In genomic region chr3:100454684-100455083, GRCh38 we compare ENCODE assay signal across 13 cellular contexts. TPM values are rescaled to one million over a fixed set of nuclear protein-coding genes. Genes with fewer than 3 reads are reported as not detected.
DNase-seq lines count a peak whose midpoint lies in the region; ATAC-seq and TF ChIP-seq lines count a peak whose summit lies in the region.
"Had no signal": no experiment of that assay in that cellular context is flagged by ENCODE, and none has a peak within 500 bp of the region (broad histone marks: within the 10 kb centered on the region; RNA-seq: fewer than 3 reads in every experiment).

No MANE protein-coding gene starts in this region.

- H3K79me2 ChIP-seq in OCI-LY3 (ENCODE audit: low read length): no peaks in the 10 kb centered on the region
- H3K79me2 ChIP-seq in hepatocyte: no peaks in the 10 kb centered on the region
- no peaks in the 10 kb centered on the region for H3K79me2 ChIP-seq in osteoblast (ENCODE audit: insufficient read depth, low read length)

- H4K20me1 ChIP-seq in OCI-LY3 (ENCODE audit: insufficient read depth, low read length): no peaks in the 10 kb centered on the region
- H4K20me1 ChIP-seq in hepatocyte (ENCODE audit: insufficient read depth, poor library complexity, severe bottlenecking): no peaks in the 10 kb centered on the region
- no peaks in the 10 kb centered on the region for H4K20me1 ChIP-seq in osteoblast (ENCODE audit: insufficient read depth, low read length)
- H4K20me1 ChIP-seq: BLaER1 treated with 17β-estradiol and CSF1 and Interleukin-3, amounts not matched to agents 10 nM and 100 nM had no signal

- H3K9ac ChIP-seq in OCI-LY3 (ENCODE audit: low read length): peak overlapping the region; percentile 22; the same call in 1 of the 2 replicates

- no peak for ATAC-seq in esophagus mucosa

- DNase-seq in DMS79 treated with DMSO at 0.1 percent for 48 hours (lab: John Stamatoyannopoulos, UW) (peak; percentile 20), hepatocyte (ENCODE audit: low spot score) (peak; percentile 63), osteoblast (ENCODE audit: insufficient read length, low spot score, missing footprints) (peak; percentile 23)
- DNase-seq in activated effector memory CD4-positive, alpha-beta T cell treated with anti-CD3 and anti-CD28 coated beads, Interleukin-2, amount 50 U/mL, for 16 hours: no peak
- no peak for DNase-seq in activated CD4-positive, CD25-positive, alpha-beta regulatory T cell (lab: John Stamatoyannopoulos, UW)
- DNase-seq: DMS 273 treated with DMSO at 0.1 percent for 48 hours, H7, NCI-H446 treated with DMSO at 0.1 percent for 48 hours, NCI-H748 treated with DMSO at 0.1 percent for 48 hours had no signal

- no peaks in the 10 kb centered on the region for H3K36me3 ChIP-seq in OCI-LY3 (replicated peaks; ENCODE audit: low read depth, low read length)
- no peaks in the 10 kb centered on the region for H3K36me3 ChIP-seq in hepatocyte (replicated peaks; ENCODE audit: insufficient read depth, low read depth)
- H3K36me3 ChIP-seq in osteoblast (ENCODE audit: insufficient read depth, low read length): no peaks in the 10 kb centered on the region
- H3K36me3 ChIP-seq: BLaER1 treated with 17β-estradiol and CSF1 and Interleukin-3, amounts not matched to agents 10 nM and 100 nM; SJSA1 had no signal

- H3K9me2 ChIP-seq in hepatocyte (replicated peaks; ENCODE audit: insufficient read depth): no peaks in the 10 kb centered on the region

- H3K27me3 ChIP-seq in OCI-LY3 (ENCODE audit: low read depth, low read length) (no peaks in the 10 kb centered on the region), hepatocyte (no peaks in the 10 kb centered on the region), osteoblast (ENCODE audit: insufficient read depth, low read length) (no peaks in the 10 kb centered on the region)
- H3K27me3 ChIP-seq: BLaER1 treated with 17β-estradiol and CSF1 and Interleukin-3, amounts not matched to agents 10 nM and 100 nM; SJSA1 had no signal

- 49% methylated on average over 4 of the region's 4 CpGs for WGBS in hepatocyte (ENCODE audit: low lambda C conversion rate, missing lambda C conversion rate)

- H3K4me2 ChIP-seq in OCI-LY3 (ENCODE audit: low read length) (peak overlapping the region; percentile 48), hepatocyte (peak overlapping the region; percentile 27), osteoblast (ENCODE audit: insufficient read depth, low read length) (no peak overlapping the region)

- H2AFZ ChIP-seq in OCI-LY3 (ENCODE audit: low read depth, low read length) (no peak overlapping the region), hepatocyte (no peak overlapping the region), osteoblast (ENCODE audit: low read length) (no peak overlapping the region)

- H3K4me3 ChIP-seq in OCI-LY3 (ENCODE audit: low read length) (peak overlapping the region; percentile 31; the same call in 1 of the 2 replicates), hepatocyte (no peak overlapping the region), osteoblast (ENCODE audit: insufficient read depth, low read length) (no peak overlapping the region)
- H3K4me3 ChIP-seq: BLaER1 treated with 17β-estradiol and CSF1 and Interleukin-3, amounts not matched to agents 10 nM and 100 nM; SJSA1 had no signal

- no peaks in the 10 kb centered on the region for H3K9me3 ChIP-seq in OCI-LY3 (ENCODE audit: insufficient read depth, low read length)
- no peaks in the 10 kb centered on the region for H3K9me3 ChIP-seq in hepatocyte (ENCODE audit: low read depth)
- no peaks in the 10 kb centered on the region for H3K9me3 ChIP-seq in osteoblast (ENCODE audit: low read depth, low read length)
- H3K9me3 ChIP-seq: BLaER1 treated with 17β-estradiol and CSF1 and Interleukin-3, amounts not matched to agents 10 nM and 100 nM; SJSA1 had no signal

- H3K27ac ChIP-seq in OCI-LY3 (ENCODE audit: low read length) (peak overlapping the region; percentile 74), hepatocyte (peak overlapping the region; percentile 45), osteoblast (ENCODE audit: low read depth, low read length) (no peak overlapping the region)
- H3K27ac ChIP-seq: SJSA1 had no signal

- TF ChIP-seq CTCF in OCI-LY3 (IDR thresholded peaks at IDR 0.05; ENCODE audit: low read depth, low read length) (no peak), hepatocyte (IDR thresholded peaks at IDR 0.05; ENCODE audit: poor library complexity) (no peak), osteoblast (IDR thresholded peaks at IDR 0.05; ENCODE audit: extremely low read depth, low read depth, low read length) (no peak)

- H3K4me1 ChIP-seq in OCI-LY3 (ENCODE audit: low read length): peaks cover 34% of the 10 kb centered on the region
- no peaks in the 10 kb centered on the region for H3K4me1 ChIP-seq in hepatocyte (ENCODE audit: insufficient read depth)
- H3K4me1 ChIP-seq in osteoblast (ENCODE audit: insufficient read depth, low read length): no peaks in the 10 kb centered on the region
- H3K4me1 ChIP-seq: SJSA1 had no signal

RNA-seq across cellular contexts. Expression of gene TMEM45A, which starts 37.7 kb away (rescaled TPM):
- total RNA-seq in hepatocyte (70.7 and 82.6 TPM in 2 replicates), osteoblast (35.5 and 41.0 TPM in 2 replicates), esophagus mucosa (13.6 TPM)
- 80.0 and 88.0 TPM in 2 replicates for polyA plus RNA-seq in hepatocyte

RNA-seq across cellular contexts. Expression of gene LNP1, which starts 53.3 kb away (rescaled TPM):
- total RNA-seq in hepatocyte: 4.3 and 5.8 TPM in 2 replicates
- polyA plus RNA-seq in hepatocyte: 1.1 and 1.9 TPM in 2 replicates
- total RNA-seq in osteoblast: 2.9 and 3.2 TPM in 2 replicates
- 0.64 TPM for total RNA-seq in esophagus mucosa

RNA-seq across cellular contexts. Expression of gene TOMM70, which starts 53.8 kb away (rescaled TPM):
- total RNA-seq in hepatocyte (65.6 and 75.7 TPM in 2 replicates), osteoblast (52.5 and 57.8 TPM in 2 replicates), esophagus mucosa (33.0 TPM)
- polyA plus RNA-seq in hepatocyte: 18.7 and 23.2 TPM in 2 replicates

Comparison
In these comparisons a context has a peak if more than half of its experiments do, and no peak if none do; other contexts are left out.
1. DNase-seq: peak in DMS79 treated with DMSO at 0.1 percent for 48 hours (single experiment), hepatocyte (single experiment) and osteoblast (single experiment); none in activated effector memory CD4-positive, alpha-beta T cell treated with anti-CD3 and anti-CD28 coated beads, Interleukin-2, amount 50 U/mL, for 16 hours (single experiment) and activated CD4-positive, CD25-positive, alpha-beta regulatory T cell (0 of 4).